1 cellular context compared by ENCODE assay signal in genomic region chr6:157333537-157333936, GRCh38.
TF ChIP-seq lines count a peak whose summit lies in the region.

No MANE protein-coding gene starts in this region.

TF ChIP-seq in H1, 55 proteins besides CTCF, POLR2A, EP300 and RAD21:
- no peak for TF ChIP-seq KDM1A (IDR thresholded peaks at IDR 0.05; ENCODE audit: borderline replicate concordance, low read length)
